20 cellular contexts compared by ENCODE assay signal in genomic region chr1:157001304-157001703, GRCh38.
"Had no signal": no experiment of that assay in that cellular context is flagged by ENCODE, and none has a peak within 500 bp of the region (broad histone marks: within the 10 kb centered on the region; RNA-seq: fewer than 3 reads in every experiment).

No MANE protein-coding gene starts in this region.

- H3K4me1 Mint-ChIP-seq: stimulated activated naive CD8-positive, alpha-beta T cell treated with anti-CD3 and anti-CD28 coated beads, Interleukin-15, amount 100 ng/mL, for 72 hours had no signal

- H3K9me3 ChIP-seq: lower lobe of right lung, ovary, sigmoid colon, upper lobe of left lung had no signal

- H3K4me3 ChIP-seq: lower lobe of right lung, ovary, sigmoid colon, upper lobe of left lung had no signal

- H3K27me3 ChIP-seq: ovary, sigmoid colon, upper lobe of left lung had no signal

- ATAC-seq: activated CD8-positive, alpha-beta memory T cell treated with anti-CD3 and anti-CD28 coated beads, Interleukin-2, amount 10 ng/mL, durations not matched to agents 7 days and 5 days; left colon; lower lobe of right lung; stimulated activated naive CD8-positive, alpha-beta T cell treated with anti-CD3 and anti-CD28 coated beads, Interleukin-15, amount 100 ng/mL, for 72 hours had no signal

- DNase-seq: activated CD4-positive, alpha-beta T cell treated with anti-CD3 and anti-CD28 coated beads for 1 hour; activated CD4-positive, alpha-beta T cell treated with anti-CD3 and anti-CD28 coated beads, Interleukin-2, amount 50 U/mL, for 48 hours; activated CD8-positive, alpha-beta memory T cell treated with anti-CD3 and anti-CD28 coated beads, Interleukin-2, amount 10 ng/mL, durations not matched to agents 7 days and 5 days; activated effector memory CD4-positive, alpha-beta T cell treated with Interleukin-2 at 50 U/mL for 16 hours; activated naive CD4-positive, alpha-beta T cell treated with anti-CD3 and anti-CD28 coated beads, Interleukin-2, amount 50 U/mL, for 16 hours; activated T-cell treated with anti-CD3 and anti-CD28 coated beads, Interleukin-2, amount 50 U/mL, for 1 hour; cerebellar nuclear complex; effector memory CD4-positive, alpha-beta T cell; left colon; lower lobe of right lung; midbrain; ovary; sigmoid colon; stimulated activated CD4-positive, alpha-beta T cell treated with anti-CD3 and anti-CD28 coated beads, Interleukin-1b, Interleukin-23, amount 100 ng/mL, for 48 hours; stimulated activated naive CD8-positive, alpha-beta T cell treated with anti-CD3 and anti-CD28 coated beads, Interleukin-15, amount 100 ng/mL, for 72 hours; T-helper 1 cell; T1000; upper lobe of left lung had no signal

- H3K36me3 Mint-ChIP-seq: activated CD8-positive, alpha-beta memory T cell treated with anti-CD3 and anti-CD28 coated beads, Interleukin-2, amount 10 ng/mL, durations not matched to agents 7 days and 5 days; brain had no signal

- H3K27me3 Mint-ChIP-seq: dendritic cell treated with granulocyte-macrophage colony-stimulating factor and Interleukin-4, amounts not matched to agents 40 ng/mL and 50 ng/mL, for 4 days had no signal

- H3K4me3 Mint-ChIP-seq: activated CD8-positive, alpha-beta memory T cell treated with anti-CD3 and anti-CD28 coated beads, Interleukin-2, amount 10 ng/mL, durations not matched to agents 7 days and 5 days; brain; dendritic cell treated with granulocyte-macrophage colony-stimulating factor and Interleukin-4, amounts not matched to agents 40 ng/mL and 50 ng/mL, for 4 days; stimulated activated naive CD8-positive, alpha-beta T cell treated with anti-CD3 and anti-CD28 coated beads, Interleukin-15, amount 100 ng/mL, for 72 hours had no signal

- H3K27ac Mint-ChIP-seq: activated CD8-positive, alpha-beta memory T cell treated with anti-CD3 and anti-CD28 coated beads, Interleukin-2, amount 10 ng/mL, durations not matched to agents 7 days and 5 days; brain; dendritic cell treated with granulocyte-macrophage colony-stimulating factor and Interleukin-4, amounts not matched to agents 40 ng/mL and 50 ng/mL, for 4 days; stimulated activated naive CD8-positive, alpha-beta T cell treated with anti-CD3 and anti-CD28 coated beads, Interleukin-15, amount 100 ng/mL, for 72 hours had no signal

- H3K36me3 ChIP-seq: lower lobe of right lung, ovary, sigmoid colon, upper lobe of left lung had no signal

- H3K27ac ChIP-seq: lower lobe of right lung, ovary, sigmoid colon, upper lobe of left lung had no signal

- H3K9me3 Mint-ChIP-seq: brain; dendritic cell treated with granulocyte-macrophage colony-stimulating factor and Interleukin-4, amounts not matched to agents 40 ng/mL and 50 ng/mL, for 4 days; stimulated activated naive CD8-positive, alpha-beta T cell treated with anti-CD3 and anti-CD28 coated beads, Interleukin-15, amount 100 ng/mL, for 72 hours had no signal
